8 cellular contexts compared by ENCODE assay signal in genomic region chr16:31073073-31073822, GRCh38. TPM values are rescaled to one million over a fixed set of nuclear protein-coding genes. Genes with fewer than 3 reads are reported as not detected.
A peak's percentile ranks its signal among the peaks of the same experiment; 100 is the strongest.
DNase-seq lines count a peak whose midpoint lies in the region; ATAC-seq and TF ChIP-seq lines count a peak whose summit lies in the region.

No MANE protein-coding gene starts in this region.

- H3K27me3 Mint-ChIP-seq in T-cell (no peaks in the 10 kb centered on the region), progenitor cell of endocrine pancreas (no peaks in the 10 kb centered on the region)

- H3K4me3 Mint-ChIP-seq in T-cell (peak overlapping the region; percentile 92 to 96 (median 94)), progenitor cell of endocrine pancreas (ENCODE audit: low read depth) (peak overlapping the region; percentile 99)

- no peaks in the 10 kb centered on the region for H3K27me3 ChIP-seq in upper lobe of left lung

- H3K9me3 Mint-ChIP-seq in T-cell (no peaks in the 10 kb centered on the region), progenitor cell of endocrine pancreas (ENCODE audit: low read depth) (no peaks in the 10 kb centered on the region)

- H3K36me3 Mint-ChIP-seq in T-cell (peaks cover 9% of the 10 kb centered on the region), progenitor cell of endocrine pancreas (ENCODE audit: insufficient read depth) (peaks cover 2% of the 10 kb centered on the region)

- peak; percentile 89 for DNase-seq in GM13976 (ENCODE audit: low spot score)
- DNase-seq in NCI-H1105 treated with DMSO at 0.1 percent for 48 hours (lab: John Stamatoyannopoulos, UW) = peak; percentile 71
- DNase-seq in T-cell = peak; percentile 62 to 87 (median 78)
- DNase-seq in amniotic epithelial cell (ENCODE audit: low read depth) = peak; percentile 90
- peak; percentile 94 for DNase-seq in left cardiac atrium
- peak; percentile 72 for DNase-seq in progenitor cell of endocrine pancreas (ENCODE audit: low spot score, unreplicated experiment)
- peak; percentile 91 to 97 for DNase-seq in upper lobe of left lung

- H3K4me3 ChIP-seq in upper lobe of left lung = peak overlapping the region; percentile 79 to 97 (median 90)

- H3K4me1 Mint-ChIP-seq in T-cell (peaks cover 38 to 47% (median 43%) of the 10 kb centered on the region in 3 donors), progenitor cell of endocrine pancreas (ENCODE audit: low read depth) (peaks cover 19% of the 10 kb centered on the region)

- peak in 1 of 4 donors; percentile 49 for TF ChIP-seq EP300 in upper lobe of left lung (IDR thresholded peaks at IDR 0.05)

- in situ Hi-C loops in GM13976 (cut with MboI; ENCODE audit: low sequenced_read_pairs, unreplicated experiment) = no loop called here

- CTCF ChIA-PET in T-cell (lab: Charles Lee) = interaction anchor here in 1 of 2 donors (0.7 to 1.6 kb wide), 6 partner anchors 39 to 796 kb away, joined by 3 to 15 read pairs (median 4); partner anchors contain the start of genes KAT8 and STX4

- peak in 2 of 4 donors; percentile 20 to 37 for TF ChIP-seq POLR2A in upper lobe of left lung (IDR thresholded peaks at IDR 0.05)

- intact Hi-C loops in left cardiac atrium (cut with DNase I) = no loop called here

- H3K4me1 ChIP-seq in upper lobe of left lung = peaks cover 20 to 35% (median 22%) of the 10 kb centered on the region in 4 donors

- H3K9me3 ChIP-seq in upper lobe of left lung = no peaks in the 10 kb centered on the region

- WGBS in upper lobe of left lung, 2 donors = 0 to 2% methylated on average over 27 to 29 of the region's 83 CpGs

- H3K27ac ChIP-seq in upper lobe of left lung = peak overlapping the region; percentile 89 to 97 (median 95)

- POLR2A ChIA-PET in T-cell (lab: Charles Lee) = interaction anchor here in 1 of 2 donors (0.5 to 1.4 kb wide), 5 partner anchors 44 to 386 kb away, joined by 3 to 7 read pairs (median 4); partner anchors contain the start of genes ARMC5 and KAT8

- peaks cover 18 to 23% (median 22%) of the 10 kb centered on the region in 4 donors for H3K36me3 ChIP-seq in upper lobe of left lung

- peak; percentile 56 for ATAC-seq in HG02678 (IDR thresholded peaks at IDR 0.05; ENCODE audit: unreplicated experiment)
- peak; percentile 63 to 69 (median 65) for ATAC-seq in T-cell (replicated peaks in 1 of 4)
- ATAC-seq in left cardiac atrium = peak; percentile 91 to 92
- ATAC-seq in upper lobe of left lung (ENCODE audit: low FRiP score in 2 of 2) = peak; percentile 93 to 95

- peak overlapping the region; percentile 95 to 97 for H3K27ac Mint-ChIP-seq in T-cell
- peak overlapping the region; percentile 99 for H3K27ac Mint-ChIP-seq in progenitor cell of endocrine pancreas

- TF ChIP-seq CTCF in GM13976 (IDR thresholded peaks at IDR 0.05; ENCODE audit: borderline replicate concordance, control extremely low read depth, extremely low read depth, insufficient read depth, missing control alignments) (no peak), progenitor cell of endocrine pancreas (IDR thresholded peaks at IDR 0.05; ENCODE audit: unreplicated experiment) (no peak), upper lobe of left lung (IDR thresholded peaks at IDR 0.05) (peak in 1 of 6 experiments; percentile 11)

RNA-seq across cellular contexts. Expression of gene ZNF668, which starts 0.8 kb away (rescaled TPM):
- 10 to 100 TPM; 12.3 to 14.4 (median 14.3) TPM for total RNA-seq in T-cell
- 1 to 10 TPM; 5.5 to 6.6 TPM for total RNA-seq in left cardiac atrium
- total RNA-seq in progenitor cell of endocrine pancreas = 14.3 and 17.5 TPM in 2 replicates
- total RNA-seq in upper lobe of left lung = 10 to 100 TPM in 4 of 6 donors, 1 to 10 TPM in 2; 8.4 to 21.0 (median 11.4) TPM

RNA-seq across cellular contexts. Expression of gene ZNF646, which starts 1.0 kb away (rescaled TPM):
- 10 to 100 TPM; 21.1 to 47.7 (median 44.1) TPM for total RNA-seq in T-cell
- 1 to 10 TPM; 7.6 to 8.2 TPM for total RNA-seq in left cardiac atrium
- 28.5 and 32.6 TPM in 2 replicates for total RNA-seq in progenitor cell of endocrine pancreas
- 10 to 100 TPM; 16.7 to 40.9 (median 23.2) TPM for total RNA-seq in upper lobe of left lung

RNA-seq across cellular contexts. Expression of gene PRSS53, which starts 15.5 kb away (rescaled TPM):
- total RNA-seq in T-cell (10 to 100 TPM in 3 of 5 donors, 1 to 10 TPM in 2; 4.5 to 15.3 (median 13.1) TPM), left cardiac atrium (1 to 10 TPM in 1 of 2 donors, under 1 TPM in 1; 0.71 to 1.1 TPM), progenitor cell of endocrine pancreas (2.3 and 2.9 TPM in 2 replicates), upper lobe of left lung (1 to 10 TPM in 5 of 6 donors, under 1 TPM in 1; 0.91 to 8.4 (median 3.0) TPM)

RNA-seq across cellular contexts. Expression of gene VKORC1, which starts 21.3 kb away (rescaled TPM):
- 10 to 100 TPM; 31.8 to 66.4 (median 56.9) TPM for total RNA-seq in T-cell
- total RNA-seq in left cardiac atrium = 10 to 100 TPM; 47.1 to 53.2 TPM
- total RNA-seq in progenitor cell of endocrine pancreas = 51.0 and 54.8 TPM in 2 replicates
- 100 to 1,000 TPM in 1 of 6 donors, 10 to 100 TPM in 5; 37.7 to 105 (median 61.4) TPM for total RNA-seq in upper lobe of left lung

RNA-seq across cellular contexts. Expression of gene BCKDK, which starts 34.9 kb away (rescaled TPM):
- total RNA-seq in T-cell (10 to 100 TPM in 3 of 5 donors, 1 to 10 TPM in 2; 7.6 to 21.3 (median 19.3) TPM), left cardiac atrium (10 to 100 TPM; 43.4 to 46.4 TPM), progenitor cell of endocrine pancreas (40.1 and 41.7 TPM in 2 replicates), upper lobe of left lung (10 to 100 TPM; 23.2 to 64.4 (median 39.3) TPM)

Comparison
In these comparisons a context has a peak if more than half of its experiments do, and no peak if none do; other contexts are left out.
1. Peak in every context shown above with its lines: DNase-seq, ATAC-seq, H3K4me3 ChIP-seq and H3K27ac ChIP-seq.